ENCODE assay signal across 8 cellular contexts in the genomic region with DNA sequence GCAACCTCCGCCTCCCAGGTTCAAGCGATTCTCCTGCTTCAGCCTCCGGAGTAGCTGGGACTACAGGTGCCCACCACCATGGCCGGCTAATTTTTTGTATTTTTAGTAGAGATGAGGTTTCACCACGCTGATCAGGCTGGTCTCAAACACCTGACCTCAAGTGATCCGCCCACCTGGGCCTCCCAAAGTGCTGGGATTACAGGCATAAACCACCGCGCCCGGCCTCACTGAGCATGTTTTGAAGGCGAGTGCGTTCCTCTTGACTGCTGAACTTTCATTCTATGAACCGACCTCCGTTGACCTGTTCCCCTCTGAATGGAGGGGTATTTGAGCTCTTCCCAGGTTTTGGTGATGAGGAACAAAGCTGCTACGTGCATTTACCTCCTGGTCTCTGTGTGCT. TPM values are rescaled to one million over a fixed set of nuclear protein-coding genes. Genes with fewer than 3 reads are reported as not detected.
DNase-seq lines count a peak whose midpoint lies in the region; ATAC-seq, FAIRE-seq and TF ChIP-seq lines count a peak whose summit lies in the region.
"Not testable (repeated sequence)": the region's sequence is repeated elsewhere in the genome, so short reads cannot be mapped to it uniquely, and the experiment has no call there.

No MANE protein-coding gene starts in this region.

- H4K8ac ChIP-seq in IMR-90 (ENCODE audit: low read depth in 2 of 2, low read length in 2 of 2) = not testable (repeated sequence)

- not testable (repeated sequence) for H2BK5ac ChIP-seq in IMR-90 (ENCODE audit: low read depth, low read length, poor library complexity, severe bottlenecking)

- POLR2A ChIA-PET in A549 (lab: Yijun Ruan, JAX) = interaction anchor here (7.3 kb wide), 1 partner anchor 17 kb away, joined by 64 read pairs; a partner anchor contains a TSS
- POLR2A ChIA-PET in IMR-90 (lab: Charles Lee; ENCODE audit: unreplicated experiment); T-cell (lab: Charles Lee): not testable (repeated sequence)
- POLR2A ChIA-PET in naive thymus-derived CD8-positive, alpha-beta T cell (lab: Charles Lee) = interaction anchor here (1.7 to 8.1 kb wide), 2 partner anchors 13 to 17 kb away, joined by 7 to 112 read pairs; a partner anchor contains a TSS

- WGBS in A549 (ENCODE audit: missing lambda C conversion rate) = 69% methylated on average over 14 of the region's 14 CpGs
- WGBS in IMR-90 (ENCODE audit: extremely low coverage in 2 of 2, insufficient read length in 1 of 2), 2 experiments = 88% methylated on average over 6 of the region's 14 CpGs; no CpG with 5 or more reads in 1 of the 2 experiments
- 72 to 82% methylated on average over 6 to 10 of the region's 14 CpGs for WGBS in gastroesophageal sphincter (ENCODE audit: low coverage in 1 of 2), 2 donors
- WGBS in sigmoid colon, 2 donors = 59 to 79% methylated on average over 14 of the region's 14 CpGs

- TF ChIP-seq RAD21 in A549 (conservative IDR thresholded peaks at IDR 0.05 in 1 of 2, IDR thresholded peaks at IDR 0.05 in 1 of 2); IMR-90 (IDR thresholded peaks at IDR 0.05; ENCODE audit: low read length): not testable (repeated sequence)

- peak overlapping the region; percentile 95 for H3K4me2 ChIP-seq in A549
- H3K4me2 ChIP-seq in DOHH2 (ENCODE audit: low read length) = peak overlapping the region; percentile 57
- H3K4me2 ChIP-seq in IMR-90 (ENCODE audit: low read depth, low read length); astrocyte (ENCODE audit: low read length): not testable (repeated sequence)

- dilution Hi-C loops in IMR-90 (cut with HindIII; ENCODE audit: low sequenced_read_pairs, unreplicated experiment) = not testable (repeated sequence)

- FAIRE-seq in A549 (lab: Jason Lieb, UNC); astrocyte (lab: Jason Lieb, UNC): not testable (repeated sequence)

- H3K27ac ChIP-seq in A549 (peak overlapping the region; percentile 83 to 95; a peak in 5 of 6 replicates), DOHH2 (ENCODE audit: low read depth, low read length) (peak overlapping the region; percentile 96; the same call in 1 of the 2 replicates), astrocyte (ENCODE audit: low read depth, low read length) (peak overlapping the region; percentile 67), gastroesophageal sphincter (peak overlapping the region in 3 of 4 donors; percentile 90 to 97 (median 97)), sigmoid colon (peak overlapping the region in 3 of 4 donors; percentile 81 to 94 (median 87))
- not testable (repeated sequence) for H3K27ac ChIP-seq in IMR-90 (ENCODE audit: insufficient read depth, low read length)

- H2BK15ac ChIP-seq in IMR-90 (ENCODE audit: low read depth, low read length) = 0 out of 3 replicates have a peak overlapping the region, but pooled peaks have one; percentile 33

- peak overlapping the region; percentile 23 for H2AK5ac ChIP-seq in IMR-90 (ENCODE audit: low read depth, low read length)

- H3K27me3 Mint-ChIP-seq in T-cell = peaks cover 17 to 37% of the 10 kb centered on the region in 2 donors
- H3K27me3 Mint-ChIP-seq in astrocyte (ENCODE audit: low read depth, unreplicated experiment) = not testable (repeated sequence)
- peaks cover 3 to 46% (median 15%) of the 10 kb centered on the region in 5 donors for H3K27me3 Mint-ChIP-seq in naive thymus-derived CD8-positive, alpha-beta T cell

- not testable (repeated sequence) for H3K18ac ChIP-seq in IMR-90 (ENCODE audit: low read depth, low read length)

- CTCF ChIA-PET in A549 (lab: Yijun Ruan, JAX) = interaction anchor here (1.0 to 1.4 kb wide), 3 partner anchors 14 to 118 kb away, joined by 3 to 4 read pairs (median 3); no protein-coding TSS in a partner anchor
- CTCF ChIA-PET in IMR-90 (lab: Yijun Ruan, JAX); T-cell (lab: Charles Lee): not testable (repeated sequence)

- H3K9me2 ChIP-seq in DOHH2 (replicated peaks; ENCODE audit: control insufficient read depth, low read length) = not testable (repeated sequence)

- H3K14ac ChIP-seq in IMR-90 (replicated peaks; ENCODE audit: low read depth, low read length) = peak overlapping the region; percentile 58; the same call in 1 of the 2 replicates

- TF ChIP-seq EP300 in A549 (IDR thresholded peaks at IDR 0.05); gastroesophageal sphincter (IDR thresholded peaks at IDR 0.05); sigmoid colon (IDR thresholded peaks at IDR 0.05): not testable (repeated sequence)

- intact Hi-C loops in IMR-90 (cut with micrococcal nuclease); sigmoid colon (cut with DNase I): not testable (repeated sequence)

- not testable (repeated sequence) for H2AFZ ChIP-seq in IMR-90 (replicated peaks; ENCODE audit: low read length, poor library complexity); astrocyte (ENCODE audit: low read depth, low read length)

- TF ChIP-seq CTCF in A549 (IDR thresholded peaks at IDR 0.05); DOHH2 (IDR thresholded peaks at IDR 0.05; ENCODE audit: low read depth, low read length, poor library complexity, severe bottlenecking); IMR-90 (conservative IDR thresholded peaks at IDR 0.05; ENCODE audit: low read depth, low read length); astrocyte (IDR thresholded peaks at IDR 0.05; ENCODE audit: insufficient read depth, low read depth, low read length); gastroesophageal sphincter (IDR thresholded peaks at IDR 0.05); sigmoid colon (IDR thresholded peaks at IDR 0.05): not testable (repeated sequence)

- H3K79me1 ChIP-seq in IMR-90 (ENCODE audit: low read depth in 1 of 2, low read length in 2 of 2) = peaks cover 0 to 26% of the 10 kb centered on the region in 2 experiments; a peak in 2 of 4 replicates

- H3K36me3 Mint-ChIP-seq in T-cell; astrocyte (ENCODE audit: low read depth, unreplicated experiment); naive thymus-derived CD8-positive, alpha-beta T cell: not testable (repeated sequence)

- H3K4ac ChIP-seq in IMR-90 (ENCODE audit: low read depth, low read length) = peak overlapping the region; percentile 71; the same call in 1 of the 2 replicates

- not testable (repeated sequence) for H3K4me3 ChIP-seq in A549; DOHH2 (ENCODE audit: low read length); IMR-90 (ENCODE audit: insufficient read depth, low read depth, low read length); astrocyte (ENCODE audit: insufficient read depth, low read depth, low read length); gastroesophageal sphincter; sigmoid colon

- DNase-seq in A549 (ENCODE audit: low read depth in 1 of 2, low spot score in 1 of 2) = peak in 1 of 2 experiments; percentile 38
- not testable (repeated sequence) for DNase-seq in IMR-90; T-cell; astrocyte (ENCODE audit: low read depth); naive thymus-derived CD8-positive, alpha-beta T cell; sigmoid colon

- H3K36me3 ChIP-seq in DOHH2 (ENCODE audit: control insufficient read depth, low read length); IMR-90 (ENCODE audit: control insufficient read depth, insufficient read depth, low read length); astrocyte (ENCODE audit: insufficient read depth, low read length); gastroesophageal sphincter; sigmoid colon: not testable (repeated sequence)

- not testable (repeated sequence) for H2AK9ac ChIP-seq in IMR-90 (replicated peaks; ENCODE audit: low read depth, low read length, poor library complexity)

- not testable (repeated sequence) for H3K27me3 ChIP-seq in DOHH2 (ENCODE audit: control insufficient read depth, low read length); IMR-90 (ENCODE audit: control insufficient read depth, insufficient read depth, low read length); astrocyte (ENCODE audit: insufficient read depth, low read length); gastroesophageal sphincter; sigmoid colon

- not testable (repeated sequence) for H4K20me1 ChIP-seq in DOHH2 (ENCODE audit: control insufficient read depth, insufficient read depth, low read depth, low read length); IMR-90 (ENCODE audit: insufficient read depth, low read length); astrocyte (ENCODE audit: insufficient read depth, low read length)

- H3K4me1 Mint-ChIP-seq in T-cell = peaks cover 30 to 43% (median 43%) of the 10 kb centered on the region in 3 donors
- H3K4me1 Mint-ChIP-seq in astrocyte (ENCODE audit: low read depth, unreplicated experiment) = peaks cover 14% of the 10 kb centered on the region
- peaks cover 13 to 46% (median 39%) of the 10 kb centered on the region in 4 donors for H3K4me1 Mint-ChIP-seq in naive thymus-derived CD8-positive, alpha-beta T cell

- 0 out of 2 replicates have a peak overlapping the region, but pooled peaks have one; percentile 33 for H3K23ac ChIP-seq in IMR-90 (ENCODE audit: low read depth, low read length)

- in situ Hi-C loops in IMR-90 (cut with MboI; ENCODE audit: low sequenced_read_pairs) = not testable (repeated sequence)

- ATAC-seq in A549; IMR-90 (ENCODE audit: low read depth); T-cell (replicated peaks in 1 of 4); gastroesophageal sphincter; naive thymus-derived CD8-positive, alpha-beta T cell: not testable (repeated sequence)

- H3K9me3 Mint-ChIP-seq in T-cell; astrocyte (ENCODE audit: unreplicated experiment); naive thymus-derived CD8-positive, alpha-beta T cell: not testable (repeated sequence)

- not testable (repeated sequence) for H4K5ac ChIP-seq in IMR-90 (ENCODE audit: low read depth, low read length)

- not testable (repeated sequence) for H3K79me2 ChIP-seq in DOHH2 (ENCODE audit: control insufficient read depth, low read length); astrocyte (ENCODE audit: insufficient read depth, low read length)

- not testable (repeated sequence) for H3K27ac Mint-ChIP-seq in T-cell
- peak overlapping the region; percentile 91 for H3K27ac Mint-ChIP-seq in astrocyte (ENCODE audit: unreplicated experiment)
- H3K27ac Mint-ChIP-seq in naive thymus-derived CD8-positive, alpha-beta T cell = peak overlapping the region in 2 of 10 donors; percentile 25 to 68

- not testable (repeated sequence) for TF ChIP-seq POLR2A in A549 (IDR thresholded peaks at IDR 0.05; ENCODE audit: low read length); IMR-90 (IDR thresholded peaks at IDR 0.05; ENCODE audit: low read depth, low read length); gastroesophageal sphincter (IDR thresholded peaks at IDR 0.05); sigmoid colon (IDR thresholded peaks at IDR 0.05)

- H3K4me3 Mint-ChIP-seq in T-cell = peak overlapping the region; percentile 70 to 78 (median 75)
- not testable (repeated sequence) for H3K4me3 Mint-ChIP-seq in astrocyte (ENCODE audit: unreplicated experiment)
- peak overlapping the region in 6 of 10 donors; percentile 66 to 84 (median 80) for H3K4me3 Mint-ChIP-seq in naive thymus-derived CD8-positive, alpha-beta T cell

- peaks cover 60% of the 10 kb centered on the region for H3K4me1 ChIP-seq in A549
- H3K4me1 ChIP-seq in DOHH2 (ENCODE audit: control insufficient read depth, low read length) = peaks cover 74% of the 10 kb centered on the region
- peaks cover 22% of the 10 kb centered on the region for H3K4me1 ChIP-seq in IMR-90 (ENCODE audit: control insufficient read depth, insufficient read depth, low read length)
- peaks cover 48% of the 10 kb centered on the region for H3K4me1 ChIP-seq in astrocyte (ENCODE audit: insufficient read depth, low read length)
- H3K4me1 ChIP-seq in gastroesophageal sphincter = peaks cover 0 to 58% (median 45%) of the 10 kb centered on the region in 3 donors
- peaks cover 0 to 49% (median 37%) of the 10 kb centered on the region in 4 donors for H3K4me1 ChIP-seq in sigmoid colon

- H3K9me1 ChIP-seq in IMR-90 (ENCODE audit: insufficient read depth, low read length) = peaks cover 14% of the 10 kb centered on the region

- H2BK120ac ChIP-seq in IMR-90 (ENCODE audit: low read depth, low read length) = peak overlapping the region; percentile 86

- not testable (repeated sequence) for H3K9ac ChIP-seq in IMR-90 (ENCODE audit: low read depth, low read length)
- peak overlapping the region; percentile 83 for H3K9ac ChIP-seq in astrocyte (ENCODE audit: low read length)

- H4K91ac ChIP-seq in IMR-90 (ENCODE audit: insufficient read depth, low read depth, low read length) = not testable (repeated sequence)

- not testable (repeated sequence) for H3K9me3 ChIP-seq in A549; DOHH2 (ENCODE audit: control insufficient read depth, insufficient read depth, low read length); IMR-90 (ENCODE audit: control insufficient read depth, insufficient read depth, low read length); astrocyte (ENCODE audit: insufficient read depth, low read depth, low read length); gastroesophageal sphincter; sigmoid colon

- peak overlapping the region; percentile 74 for H2BK20ac ChIP-seq in IMR-90 (ENCODE audit: low read depth, low read length)

- BruUV-seq in IMR-90 (replicated peaks; lab: Mats Ljungman, UMichigan) = not testable (repeated sequence)

- H3K56ac ChIP-seq in IMR-90 (ENCODE audit: extremely low read depth, insufficient read depth, low read length) = not testable (repeated sequence)

- peaks cover 37% of the 10 kb centered on the region for H3F3A ChIP-seq in DOHH2 (ENCODE audit: control insufficient read depth, insufficient read depth)

RNA-seq across cellular contexts. Expression of a gene that starts 17.5 kb away (rescaled TPM):
- polyA plus RNA-seq in A549 (2011; rRNA removed) = 65.3 and 72.5 TPM in 2 replicates
- polyA plus RNA-seq in A549 (2012; cell fraction: cytosol; rRNA removed) = 120 and 125 TPM in 2 replicates
- polyA plus RNA-seq in A549 (2012; cell fraction: nucleus; rRNA removed) = 193 and 205 TPM in 2 replicates
- 38.6 to 42.4 TPM (median 39.9 TPM) in 3 replicates for polyA plus RNA-seq in A549 (2017; fragmentation: RNase III; extraction: RNeasy Plus Mini Kit Qiagen cat#74134 plus additional on column Dnase treatment)
- polyA minus RNA-seq in A549 (2011; rRNA and poly(A)+ RNA removed) = 42.7 and 50.1 TPM in 2 replicates
- 28.1 and 30.1 TPM in 2 replicates for total RNA-seq in IMR-90 (2012; rRNA removed)
- polyA plus RNA-seq in IMR-90 (2012; rRNA removed) = 84.0 and 106 TPM in 2 replicates
- 70.3 and 87.0 TPM in 2 replicates for polyA plus RNA-seq in IMR-90 (2012; cell fraction: cytosol; rRNA removed)
- 301 and 400 TPM in 2 replicates for polyA plus RNA-seq in IMR-90 (2012; cell fraction: nucleus; rRNA removed; ENCODE audit: low replicate concordance)
- 100 to 1,000 TPM in 3 of 5 donors, 10 to 100 TPM in 2; 76.5 to 174 (median 102) TPM for total RNA-seq in T-cell
- 161 and 190 TPM in 2 replicates for total RNA-seq in astrocyte
- total RNA-seq in gastroesophageal sphincter = 100 to 1,000 TPM in 1 of 4 donors, 10 to 100 TPM in 3; 69.9 to 374 (median 88.7) TPM
- total RNA-seq in naive thymus-derived CD8-positive, alpha-beta T cell = 100 to 1,000 TPM; 108 to 115 TPM
- polyA plus RNA-seq in naive thymus-derived CD8-positive, alpha-beta T cell = 10 to 100 TPM; 41.0 to 57.3 (median 43.8) TPM
- total RNA-seq in sigmoid colon = 100 to 1,000 TPM in 2 of 4 donors, 10 to 100 TPM in 2; 82.0 to 708 (median 108) TPM
- 10 to 100 TPM; 25.0 to 56.3 (median 54.7) TPM for polyA plus RNA-seq in sigmoid colon

RNA-seq across cellular contexts. Expression of a gene that starts 36.7 kb away (rescaled TPM):
- polyA plus RNA-seq in A549 (2011; rRNA removed) (53.5 and 54.6 TPM in 2 replicates), A549 (2017; fragmentation: RNase III; extraction: RNeasy Plus Mini Kit Qiagen cat#74134 plus additional on column Dnase treatment) (93.6 to 105 TPM (median 97.7 TPM) in 3 replicates), IMR-90 (2012; rRNA removed) (106 and 117 TPM in 2 replicates), sigmoid colon (10 to 100 TPM; 15.0 to 74.4 (median 20.3) TPM)
- polyA plus RNA-seq in A549 (2012; cell fraction: cytosol; rRNA removed) = 96.0 and 132 TPM in 2 replicates
- 167 and 168 TPM in 2 replicates for polyA plus RNA-seq in A549 (2012; cell fraction: nucleus; rRNA removed)
- 53.1 and 60.5 TPM in 2 replicates for polyA minus RNA-seq in A549 (2011; rRNA and poly(A)+ RNA removed)
- total RNA-seq in IMR-90 (2012; rRNA removed) (104 and 108 TPM in 2 replicates), T-cell (10 to 100 TPM; 15.7 to 26.7 (median 24.7) TPM), astrocyte (64.0 and 72.1 TPM in 2 replicates), gastroesophageal sphincter (10 to 100 TPM; 17.4 to 41.5 (median 26.8) TPM), sigmoid colon (10 to 100 TPM in 3 of 4 donors, 1 to 10 TPM in 1; 7.4 to 19.7 (median 12.6) TPM)
- polyA plus RNA-seq in IMR-90 (2012; cell fraction: cytosol; rRNA removed) = 57.0 and 66.3 TPM in 2 replicates
- polyA plus RNA-seq in IMR-90 (2012; cell fraction: nucleus; rRNA removed; ENCODE audit: low replicate concordance) = 88.6 and 109 TPM in 2 replicates
- total RNA-seq in naive thymus-derived CD8-positive, alpha-beta T cell = 10 to 100 TPM; 17.3 to 19.6 TPM
- polyA plus RNA-seq in naive thymus-derived CD8-positive, alpha-beta T cell = 10 to 100 TPM in 1 of 3 donors, 1 to 10 TPM in 2; 5.4 to 10.5 (median 7.4) TPM
